Comparison of ENCODE assay signal across 8 cellular contexts in the genomic region with DNA sequence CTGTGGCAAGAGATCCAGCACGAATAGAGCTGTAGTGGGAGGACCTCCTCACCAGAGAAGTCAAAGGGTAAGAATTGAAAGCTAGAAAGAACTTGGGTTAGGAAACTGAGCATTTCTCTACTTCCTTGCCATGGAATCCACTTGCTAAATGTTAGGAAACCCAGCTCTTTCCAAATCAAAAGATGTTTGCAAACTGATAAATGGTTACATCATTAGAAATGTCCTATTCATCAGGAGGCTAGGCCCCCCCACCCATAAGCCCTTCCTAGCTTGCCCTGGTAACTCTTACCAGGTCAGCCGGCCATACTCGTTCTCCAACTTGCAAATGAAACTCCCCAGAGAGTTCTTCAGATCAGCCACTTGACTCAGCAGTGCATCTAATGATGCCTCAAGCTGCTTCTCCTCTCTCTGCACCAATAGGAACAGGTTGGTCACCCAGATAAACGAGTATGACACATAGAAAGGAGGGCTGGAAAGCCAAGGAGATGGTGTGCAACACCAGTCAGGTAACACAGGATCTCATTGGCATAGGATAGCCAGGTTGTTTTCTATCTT. TPM values are rescaled to one million over a fixed set of nuclear protein-coding genes. Genes with fewer than 3 reads are reported as not detected.
DNase-seq lines count a peak whose midpoint lies in the region; ATAC-seq, FAIRE-seq and TF ChIP-seq lines count a peak whose summit lies in the region.

No MANE protein-coding gene starts in this region.

- POLR2A ChIA-PET in activated CD4-positive, alpha-beta T cell treated with anti-CD3 and anti-CD28 coated beads, Interleukin-2, amount 10 ng/mL, durations not matched to agents 7 days and 5 days (lab: Charles Lee): no interaction called here

- peak overlapping the region; percentile 93 for H3K4me2 ChIP-seq in fibroblast of lung (ENCODE audit: extremely low read depth, insufficient read depth, low read length)

- no peaks in the 10 kb centered on the region for H3K27me3 ChIP-seq in WERI-Rb-1 (ENCODE audit: insufficient read depth, low read depth, severe bottlenecking)
- no peaks in the 10 kb centered on the region for H3K27me3 ChIP-seq in fibroblast of lung (ENCODE audit: control insufficient read depth, insufficient read depth, low read length)

- peaks cover 38% of the 10 kb centered on the region for H3K4me1 Mint-ChIP-seq in activated CD4-positive, alpha-beta T cell treated with anti-CD3 and anti-CD28 coated beads, Interleukin-2, amount 10 ng/mL, durations not matched to agents 7 days and 5 days
- H3K4me1 Mint-ChIP-seq in stimulated activated memory B cell treated with anti-CD40 and anti-IgM and Interleukin-4, amounts not matched to agents 10 μg/mL and 1 μg/mL and 100 μg/mL, for 72 hours: peaks cover 31% of the 10 kb centered on the region

- no peak overlapping the region for H3K27ac Mint-ChIP-seq in activated CD4-positive, alpha-beta T cell treated with anti-CD3 and anti-CD28 coated beads, Interleukin-2, amount 10 ng/mL, durations not matched to agents 7 days and 5 days
- H3K27ac Mint-ChIP-seq in stimulated activated memory B cell treated with anti-CD40 and anti-IgM and Interleukin-4, amounts not matched to agents 10 μg/mL and 1 μg/mL and 100 μg/mL, for 72 hours: peak overlapping the region; percentile 92

- no peaks in the 10 kb centered on the region for H3K9me3 ChIP-seq in WERI-Rb-1 (ENCODE audit: severe bottlenecking)
- H3K9me3 ChIP-seq in fibroblast of lung (ENCODE audit: control insufficient read depth, insufficient read depth, low read depth, low read length): no peaks in the 10 kb centered on the region

- H3K9ac ChIP-seq in fibroblast of lung (ENCODE audit: insufficient read depth, low read length): no peak overlapping the region

- H2AFZ ChIP-seq in fibroblast of lung (ENCODE audit: low read length): no peak overlapping the region

- H3K4me3 ChIP-seq in WERI-Rb-1 (ENCODE audit: low read depth, low read length) (peak overlapping the region; percentile 60), fibroblast of lung (replicated peaks in 1 of 4; ENCODE audit: control extremely low read depth in 1 of 4, insufficient read depth in 1 of 4, low read depth in 3 of 4, low read length in 4 of 4) (peak overlapping the region; percentile 56 to 96 (median 84))

- no peak for FAIRE-seq in D721Med (lab: Jason Lieb, UNC)

- H3K9me3 Mint-ChIP-seq in activated CD4-positive, alpha-beta T cell treated with anti-CD3 and anti-CD28 coated beads, Interleukin-2, amount 10 ng/mL, durations not matched to agents 7 days and 5 days: no peaks in the 10 kb centered on the region
- no peaks in the 10 kb centered on the region for H3K9me3 Mint-ChIP-seq in stimulated activated memory B cell treated with anti-CD40 and anti-IgM and Interleukin-4, amounts not matched to agents 10 μg/mL and 1 μg/mL and 100 μg/mL, for 72 hours

- DNase-seq in activated CD4-positive, alpha-beta T cell treated with anti-CD3 and anti-CD28 coated beads, Interleukin-2, amount 10 ng/mL, durations not matched to agents 7 days and 5 days: no peak
- no peak for DNase-seq in activated CD4-positive, alpha-beta T cell treated with anti-CD3 and anti-CD28 coated beads, Interleukin-2, amount 50 U/mL, for 48 hours
- peak; percentile 12 for DNase-seq in WERI-Rb-1
- DNase-seq in fibroblast of lung (ENCODE audit: low read depth in 2 of 2): peak in 1 of 2 donors; percentile 27
- DNase-seq in DMS 273 treated with DMSO at 0.1 percent for 48 hours (lab: John Stamatoyannopoulos, UW): no peak
- no peak for DNase-seq in activated CD8-positive, alpha-beta memory T cell treated with anti-CD3 and anti-CD28 coated beads, Interleukin-2, amount 50 U/mL, for 4 hours
- DNase-seq in D721Med (ENCODE audit: insufficient read length, low spot score): no peak

- H4K20me1 ChIP-seq in fibroblast of lung (ENCODE audit: control insufficient read depth, extremely low read depth, insufficient read depth, low read length): no peaks in the 10 kb centered on the region

- H3K79me2 ChIP-seq in fibroblast of lung (ENCODE audit: control insufficient read depth, insufficient read depth, low read length): peaks cover 45% of the 10 kb centered on the region

- TF ChIP-seq CTCF in WERI-Rb-1 (IDR thresholded peaks at IDR 0.05; ENCODE audit: low read depth, low read length) (no peak), fibroblast of lung (conservative IDR thresholded peaks at IDR 0.05 in 1 of 2, IDR thresholded peaks at IDR 0.05 in 1 of 2; ENCODE audit: low read depth in 1 of 2, low read length in 2 of 2) (no peak), D721Med (IDR thresholded peaks at IDR 0.05; ENCODE audit: insufficient read depth, missing control alignments) (no peak)

- peak overlapping the region; percentile 98 for H3K4me3 Mint-ChIP-seq in activated CD4-positive, alpha-beta T cell treated with anti-CD3 and anti-CD28 coated beads, Interleukin-2, amount 10 ng/mL, durations not matched to agents 7 days and 5 days
- H3K4me3 Mint-ChIP-seq in stimulated activated memory B cell treated with anti-CD40 and anti-IgM and Interleukin-4, amounts not matched to agents 10 μg/mL and 1 μg/mL and 100 μg/mL, for 72 hours: peak overlapping the region; percentile 94

- peaks cover 30% of the 10 kb centered on the region for H3K36me3 Mint-ChIP-seq in activated CD4-positive, alpha-beta T cell treated with anti-CD3 and anti-CD28 coated beads, Interleukin-2, amount 10 ng/mL, durations not matched to agents 7 days and 5 days (ENCODE audit: low read depth)
- H3K36me3 Mint-ChIP-seq in stimulated activated memory B cell treated with anti-CD40 and anti-IgM and Interleukin-4, amounts not matched to agents 10 μg/mL and 1 μg/mL and 100 μg/mL, for 72 hours: peaks cover 24% of the 10 kb centered on the region

- CTCF ChIA-PET in activated CD4-positive, alpha-beta T cell treated with anti-CD3 and anti-CD28 coated beads, Interleukin-2, amount 10 ng/mL, durations not matched to agents 7 days and 5 days (lab: Charles Lee): interaction anchor here (1.2 kb wide), 1 partner anchor 11 kb away, joined by 3 read pairs; no protein-coding TSS in a partner anchor

- H3K4me1 ChIP-seq in fibroblast of lung (ENCODE audit: control insufficient read depth, extremely low read depth, insufficient read depth, low read length): peaks cover 6% of the 10 kb centered on the region

- ATAC-seq in stimulated activated memory B cell treated with anti-CD40 and anti-IgM and Interleukin-4, amounts not matched to agents 10 μg/mL and 1 μg/mL and 100 μg/mL, for 72 hours: no peak

- H3K36me3 ChIP-seq in WERI-Rb-1: peaks cover 49% of the 10 kb centered on the region
- peaks cover 16% of the 10 kb centered on the region for H3K36me3 ChIP-seq in fibroblast of lung (ENCODE audit: control insufficient read depth, insufficient read depth, low read length)

- H3K27ac ChIP-seq in WERI-Rb-1 (peak overlapping the region; percentile 96), fibroblast of lung (ENCODE audit: insufficient read depth, low read length) (no peak overlapping the region)

- H3K27me3 Mint-ChIP-seq in activated CD4-positive, alpha-beta T cell treated with anti-CD3 and anti-CD28 coated beads, Interleukin-2, amount 10 ng/mL, durations not matched to agents 7 days and 5 days: no peaks in the 10 kb centered on the region
- no peaks in the 10 kb centered on the region for H3K27me3 Mint-ChIP-seq in stimulated activated memory B cell treated with anti-CD40 and anti-IgM and Interleukin-4, amounts not matched to agents 10 μg/mL and 1 μg/mL and 100 μg/mL, for 72 hours

RNA-seq across cellular contexts. Expression of gene MED8, which starts 1.5 kb away (rescaled TPM):
- 10 to 100 TPM; 30.2 to 33.3 TPM for total RNA-seq in activated CD4-positive, alpha-beta T cell treated with anti-CD3 and anti-CD28 coated beads, Interleukin-2, amount 10 ng/mL, durations not matched to agents 7 days and 5 days
- total RNA-seq in fibroblast of lung: 56.2 and 69.2 TPM in 2 replicates
- 45.8 and 49.7 TPM in 2 replicates for polyA plus RNA-seq in fibroblast of lung
- polyA plus RNA-seq in fibroblast of lung (2012): 59.5 and 65.3 TPM in 2 replicates
- polyA minus RNA-seq in fibroblast of lung (ENCODE audit: low replicate concordance): 28.4 and 30.6 TPM in 2 replicates

RNA-seq across cellular contexts. Expression of gene SZT2, which starts 1.6 kb away (rescaled TPM):
- 10 to 100 TPM; 66.6 to 74.3 TPM for total RNA-seq in activated CD4-positive, alpha-beta T cell treated with anti-CD3 and anti-CD28 coated beads, Interleukin-2, amount 10 ng/mL, durations not matched to agents 7 days and 5 days
- 17.2 and 26.9 TPM in 2 replicates for total RNA-seq in fibroblast of lung
- 7.1 and 8.5 TPM in 2 replicates for polyA plus RNA-seq in fibroblast of lung
- 7.8 and 8.1 TPM in 2 replicates for polyA plus RNA-seq in fibroblast of lung (2012)
- polyA minus RNA-seq in fibroblast of lung (ENCODE audit: low replicate concordance): 65.4 and 101 TPM in 2 replicates

RNA-seq across cellular contexts. Expression of gene ELOVL1, which starts 20.3 kb away (rescaled TPM):
- total RNA-seq in activated CD4-positive, alpha-beta T cell treated with anti-CD3 and anti-CD28 coated beads, Interleukin-2, amount 10 ng/mL, durations not matched to agents 7 days and 5 days: 10 to 100 TPM; 77.1 to 85.0 TPM
- total RNA-seq in fibroblast of lung: 33.4 and 65.2 TPM in 2 replicates
- polyA plus RNA-seq in fibroblast of lung: 172 and 203 TPM in 2 replicates
- 123 and 155 TPM in 2 replicates for polyA plus RNA-seq in fibroblast of lung (2012)
- 185 and 279 TPM in 2 replicates for polyA minus RNA-seq in fibroblast of lung (ENCODE audit: low replicate concordance)

RNA-seq across cellular contexts. Expression of gene CDC20, which starts 29.3 kb away (rescaled TPM):
- 100 to 1,000 TPM; 176 to 188 TPM for total RNA-seq in activated CD4-positive, alpha-beta T cell treated with anti-CD3 and anti-CD28 coated beads, Interleukin-2, amount 10 ng/mL, durations not matched to agents 7 days and 5 days
- 1.3 and 24.1 TPM in 2 replicates for total RNA-seq in fibroblast of lung
- polyA plus RNA-seq in fibroblast of lung: 16.7 and 88.0 TPM in 2 replicates
- polyA plus RNA-seq in fibroblast of lung (2012): 19.4 and 114 TPM in 2 replicates
- polyA minus RNA-seq in fibroblast of lung (ENCODE audit: low replicate concordance): 53.6 and 300 TPM in 2 replicates

RNA-seq across cellular contexts. Expression of gene MPL, which starts 50.5 kb away (rescaled TPM):
- not detected for total RNA-seq in activated CD4-positive, alpha-beta T cell treated with anti-CD3 and anti-CD28 coated beads, Interleukin-2, amount 10 ng/mL, durations not matched to agents 7 days and 5 days
- not detected in 2 replicates for total RNA-seq in fibroblast of lung
- polyA plus RNA-seq in fibroblast of lung: not detected in 2 replicates
- 0.12 TPM in 1 of 2 replicates, not detected in the other for polyA plus RNA-seq in fibroblast of lung (2012)
- not detected in 2 replicates for polyA minus RNA-seq in fibroblast of lung (ENCODE audit: low replicate concordance)
